In genomic region chr10:23367896-23368685, GRCh38 we compare ENCODE assay signal across 10 cellular contexts. TPM values are rescaled to one million over a fixed set of nuclear protein-coding genes. Genes with fewer than 3 reads are reported as not detected.
DNase-seq lines count a peak whose midpoint lies in the region; ATAC-seq and TF ChIP-seq lines count a peak whose summit lies in the region.
"Had no signal": no experiment of that assay in that cellular context is flagged by ENCODE, and none has a peak within 500 bp of the region (broad histone marks: within the 10 kb centered on the region; RNA-seq: fewer than 3 reads in every experiment).

No MANE protein-coding gene starts in this region.

- no peaks in the 10 kb centered on the region for H3K27me3 ChIP-seq in WERI-Rb-1 (ENCODE audit: insufficient read depth, low read depth, severe bottlenecking)

- no peak for TF ChIP-seq CTCF in activated CD8-positive, alpha-beta T cell treated with anti-CD3 and anti-CD28 coated beads for 36 hours (IDR thresholded peaks at IDR 0.05)
- TF ChIP-seq CTCF in WERI-Rb-1 (IDR thresholded peaks at IDR 0.05; ENCODE audit: low read depth, low read length): no peak

- peak overlapping the region; percentile 84 for H3K27ac Mint-ChIP-seq in activated CD4-positive, alpha-beta memory T cell treated with anti-CD3 and anti-CD28 coated beads, Interleukin-2, amount 10 ng/mL, durations not matched to agents 7 days and 5 days
- H3K27ac Mint-ChIP-seq in activated CD4-positive, alpha-beta memory T cell treated with anti-CD3 and anti-CD28 coated beads for 36 hours: no peak overlapping the region
- peak overlapping the region; percentile 68 for H3K27ac Mint-ChIP-seq in activated CD8-positive, alpha-beta T cell treated with anti-CD3 and anti-CD28 coated beads for 36 hours

- H3K9me3 Mint-ChIP-seq in activated CD4-positive, alpha-beta memory T cell treated with anti-CD3 and anti-CD28 coated beads, Interleukin-2, amount 10 ng/mL, durations not matched to agents 7 days and 5 days: peaks cover 4% of the 10 kb centered on the region
- peaks cover 3% of the 10 kb centered on the region for H3K9me3 Mint-ChIP-seq in activated CD4-positive, alpha-beta memory T cell treated with anti-CD3 and anti-CD28 coated beads for 36 hours
- H3K9me3 Mint-ChIP-seq in activated CD8-positive, alpha-beta T cell treated with anti-CD3 and anti-CD28 coated beads for 36 hours: peaks cover 2% of the 10 kb centered on the region

- peaks cover 20% of the 10 kb centered on the region for H3K36me3 Mint-ChIP-seq in activated CD4-positive, alpha-beta memory T cell treated with anti-CD3 and anti-CD28 coated beads, Interleukin-2, amount 10 ng/mL, durations not matched to agents 7 days and 5 days (ENCODE audit: low read depth)
- H3K36me3 Mint-ChIP-seq in activated CD4-positive, alpha-beta memory T cell treated with anti-CD3 and anti-CD28 coated beads for 36 hours: no peaks in the 10 kb centered on the region
- H3K36me3 Mint-ChIP-seq in activated CD8-positive, alpha-beta T cell treated with anti-CD3 and anti-CD28 coated beads for 36 hours (ENCODE audit: low read depth): peaks cover 2% of the 10 kb centered on the region

- ATAC-seq in HG02981 (IDR thresholded peaks at IDR 0.05; ENCODE audit: unreplicated experiment): peak; percentile 20
- ATAC-seq in activated CD8-positive, alpha-beta T cell treated with anti-CD3 and anti-CD28 coated beads for 36 hours: no peak
- no peak for ATAC-seq in HG03520 (IDR thresholded peaks at IDR 0.05; ENCODE audit: unreplicated experiment)

- no peaks in the 10 kb centered on the region for H3K9me3 ChIP-seq in WERI-Rb-1 (ENCODE audit: severe bottlenecking)

- POLR2A ChIA-PET in activated CD4-positive, alpha-beta memory T cell treated with anti-CD3 and anti-CD28 coated beads, Interleukin-2, amount 10 ng/mL, durations not matched to agents 7 days and 5 days (lab: Charles Lee): interaction anchor here (0.8 to 1.8 kb wide), 8 partner anchors 9 to 81 kb away, joined by 3 to 6 read pairs (median 4); partner anchors contain the start of gene OTUD1
- POLR2A ChIA-PET in activated CD4-positive, alpha-beta memory T cell treated with anti-CD3 and anti-CD28 coated beads for 36 hours (lab: Charles Lee): interaction anchor here (0.8 to 1.2 kb wide), 2 partner anchors 27 to 33 kb away, joined by 4 to 8 read pairs; no protein-coding TSS in a partner anchor
- POLR2A ChIA-PET in activated CD8-positive, alpha-beta T cell treated with anti-CD3 and anti-CD28 coated beads for 36 hours (lab: Charles Lee): no interaction called here

- no peaks in the 10 kb centered on the region for H3K27me3 Mint-ChIP-seq in activated CD4-positive, alpha-beta memory T cell treated with anti-CD3 and anti-CD28 coated beads, Interleukin-2, amount 10 ng/mL, durations not matched to agents 7 days and 5 days
- no peaks in the 10 kb centered on the region for H3K27me3 Mint-ChIP-seq in activated CD4-positive, alpha-beta memory T cell treated with anti-CD3 and anti-CD28 coated beads for 36 hours
- H3K27me3 Mint-ChIP-seq in activated CD8-positive, alpha-beta T cell treated with anti-CD3 and anti-CD28 coated beads for 36 hours: no peaks in the 10 kb centered on the region

- peaks cover 65% of the 10 kb centered on the region for H3K4me1 Mint-ChIP-seq in activated CD4-positive, alpha-beta memory T cell treated with anti-CD3 and anti-CD28 coated beads, Interleukin-2, amount 10 ng/mL, durations not matched to agents 7 days and 5 days
- peaks cover 69% of the 10 kb centered on the region for H3K4me1 Mint-ChIP-seq in activated CD4-positive, alpha-beta memory T cell treated with anti-CD3 and anti-CD28 coated beads for 36 hours (ENCODE audit: low read depth)
- H3K4me1 Mint-ChIP-seq in activated CD8-positive, alpha-beta T cell treated with anti-CD3 and anti-CD28 coated beads for 36 hours (ENCODE audit: low read depth): peaks cover 60% of the 10 kb centered on the region

- CTCF ChIA-PET in activated CD4-positive, alpha-beta memory T cell treated with anti-CD3 and anti-CD28 coated beads, Interleukin-2, amount 10 ng/mL, durations not matched to agents 7 days and 5 days (lab: Charles Lee): interaction anchor here (0.9 to 1.3 kb wide), 3 partner anchors 46 to 74 kb away, joined by 3 to 5 read pairs (median 3); partner anchors contain the start of gene OTUD1
- CTCF ChIA-PET in activated CD4-positive, alpha-beta memory T cell treated with anti-CD3 and anti-CD28 coated beads for 36 hours (lab: Charles Lee): interaction anchor here (0.9 to 1.1 kb wide), 2 partner anchors 20 to 46 kb away, joined by 3 read pairs; no protein-coding TSS in a partner anchor
- CTCF ChIA-PET in activated CD8-positive, alpha-beta T cell treated with anti-CD3 and anti-CD28 coated beads for 36 hours (lab: Charles Lee): interaction anchor here (1.2 kb wide), 1 partner anchor 53 kb away, joined by 3 read pairs; no protein-coding TSS in a partner anchor

- peak overlapping the region; percentile 55 for H3K4me3 Mint-ChIP-seq in activated CD4-positive, alpha-beta memory T cell treated with anti-CD3 and anti-CD28 coated beads, Interleukin-2, amount 10 ng/mL, durations not matched to agents 7 days and 5 days
- H3K4me3 Mint-ChIP-seq in activated CD4-positive, alpha-beta memory T cell treated with anti-CD3 and anti-CD28 coated beads for 36 hours: no peak overlapping the region
- peak overlapping the region; percentile 45 for H3K4me3 Mint-ChIP-seq in activated CD8-positive, alpha-beta T cell treated with anti-CD3 and anti-CD28 coated beads for 36 hours

- H3K4me3 ChIP-seq in WERI-Rb-1 (ENCODE audit: low read depth, low read length): no peak overlapping the region

- DNase-seq in activated CD4-positive, alpha-beta memory T cell treated with anti-CD3 and anti-CD28 coated beads, Interleukin-2, amount 10 ng/mL, durations not matched to agents 7 days and 5 days: no peak
- no peak for DNase-seq in activated CD4-positive, alpha-beta memory T cell treated with anti-CD3 and anti-CD28 coated beads for 36 hours
- no peak for DNase-seq in activated CD8-positive, alpha-beta T cell treated with anti-CD3 and anti-CD28 coated beads for 36 hours
- DNase-seq in renal cortical epithelial cell (ENCODE audit: low read depth): peak; percentile 95
- DNase-seq in WERI-Rb-1: no peak
- DNase-seq in HT-29 (ENCODE audit: low spot score): no peak
- DNase-seq: midbrain, NCI-H2171 had no signal

- no peaks in the 10 kb centered on the region for H3K36me3 ChIP-seq in WERI-Rb-1

- H3K27ac ChIP-seq in WERI-Rb-1: no peak overlapping the region

- intact Hi-C loops in activated CD4-positive, alpha-beta memory T cell treated with anti-CD3 and anti-CD28 coated beads for 36 hours (cut with micrococcal nuclease): loop anchor here (10.0 kb wide), 1 partner anchor 1097 kb away; no protein-coding TSS in a partner anchor
- intact Hi-C loops in activated CD8-positive, alpha-beta T cell treated with anti-CD3 and anti-CD28 coated beads for 36 hours (cut with micrococcal nuclease): loop anchor here (10.0 kb wide), 1 partner anchor 77 kb away; no protein-coding TSS in a partner anchor

RNA-seq across cellular contexts. Expression of gene C10orf67, which starts 23.5 kb away (rescaled TPM):
- total RNA-seq in activated CD4-positive, alpha-beta memory T cell treated with anti-CD3 and anti-CD28 coated beads, Interleukin-2, amount 10 ng/mL, durations not matched to agents 7 days and 5 days: not detected
- total RNA-seq in activated CD4-positive, alpha-beta memory T cell treated with anti-CD3 and anti-CD28 coated beads for 36 hours: under 1 TPM; 0.07 to 0.31 TPM
- total RNA-seq in activated CD8-positive, alpha-beta T cell treated with anti-CD3 and anti-CD28 coated beads for 36 hours: under 1 TPM; 0.25 to 0.32 TPM
- total RNA-seq in renal cortical epithelial cell: 0.35 and 0.55 TPM in 2 replicates
- 0.18 TPM in 1 of 2 replicates, not detected in the other for total RNA-seq in HT-29 (2014; rRNA removed; shearing (Covaris generic))
